8 cellular contexts compared by ENCODE assay signal in genomic region chr17:42979511-42980273, GRCh38. TPM values are rescaled to one million over a fixed set of nuclear protein-coding genes. Genes with fewer than 3 reads are reported as not detected.
DNase-seq lines count a peak whose midpoint lies in the region; FAIRE-seq and TF ChIP-seq lines count a peak whose summit lies in the region.

Gene PTGES3L, minus strand, starts transcription at chr17:42980080. Its CDS starts 27 bp downstream, at chr17:42980053.

- no peaks in the 10 kb centered on the region for H4K20me1 ChIP-seq in keratinocyte (ENCODE audit: control insufficient read depth, extremely low read depth, insufficient read depth, low read length)

- H3K9me1 ChIP-seq in keratinocyte (ENCODE audit: control insufficient read depth, extremely low read depth, insufficient read depth, low read length) = no peaks in the 10 kb centered on the region

- H3K4me3 ChIP-seq in bronchial epithelial cell (ENCODE audit: low read depth, low read length) (peak within 1 kb of the TSS; percentile 70), keratinocyte (ENCODE audit: control insufficient read depth in 2 of 3, extremely low read depth in 1 of 3, insufficient read depth in 2 of 3, low read depth in 1 of 3, low read length in 3 of 3) (peak within 1 kb of the TSS; percentile 78 to 91 (median 90))

- FAIRE-seq in bronchial epithelial cell (lab: Jason Lieb, UNC) (no peak), keratinocyte (lab: Jason Lieb, UNC) (no peak)

- H3K36me3 ChIP-seq in bronchial epithelial cell (ENCODE audit: control insufficient read depth, insufficient read depth, low read length) = peaks cover 1% of the 10 kb centered on the region
- peaks cover 0 to 8% of the 10 kb centered on the region in 2 experiments for H3K36me3 ChIP-seq in keratinocyte (ENCODE audit: control insufficient read depth in 2 of 2, extremely low read depth in 1 of 2, insufficient read depth in 2 of 2, low read length in 2 of 2)

- H3K4me2 ChIP-seq in keratinocyte (ENCODE audit: control insufficient read depth, extremely low read depth, insufficient read depth, low read depth, low read length) = peak within 1 kb of the TSS; percentile 96

- DNase-seq in stimulated activated CD4-positive, alpha-beta T cell treated with anti-CD3 and anti-CD28 coated beads, Interleukin-15, amount 100 ng/mL, for 24 hours = peak; percentile 56
- no peak for DNase-seq in stimulated activated CD4-positive, alpha-beta T cell treated with anti-CD3 and anti-CD28 coated beads, Interleukin-2, amount 100 ng/mL, for 48 hours
- DNase-seq in HuH-7 (ENCODE audit: low spot score) = peak; percentile 79
- DNase-seq in RPMI7951 (ENCODE audit: low read depth) = peak; percentile 79
- no peak for DNase-seq in bronchial epithelial cell (ENCODE audit: low read depth)
- DNase-seq in keratinocyte (ENCODE audit: low read depth, low spot score) = no peak
- DNase-seq in stimulated activated CD8-positive, alpha-beta memory T cell treated with anti-CD3 and anti-CD28 coated beads, Interleukin-4, amount 100 ng/mL, for 48 hours = peak; percentile 50
- DNase-seq in foreskin melanocyte = no peak

- peak within 1 kb of the TSS; percentile 78 for H3K27ac ChIP-seq in keratinocyte (ENCODE audit: control insufficient read depth, insufficient read depth, low read length)

- TF ChIP-seq CTCF in bronchial epithelial cell (IDR thresholded peaks at IDR 0.05; ENCODE audit: insufficient read depth, low read length, severe bottlenecking) (no peak), keratinocyte (optimal IDR thresholded peaks at IDR 0.05 in 1 of 3, IDR thresholded peaks at IDR 0.05 in 1 of 3, conservative IDR thresholded peaks at IDR 0.05 in 1 of 3; ENCODE audit: extremely low read depth in 1 of 3, insufficient read depth in 2 of 3, low read length in 3 of 3) (no peak)

- peaks cover 32% of the 10 kb centered on the region for H3K79me2 ChIP-seq in keratinocyte (ENCODE audit: control insufficient read depth, insufficient read depth, low read length)

- H2AFZ ChIP-seq in keratinocyte (ENCODE audit: control insufficient read depth, low read length) = peak within 1 kb of the TSS; percentile 95

- no peaks in the 10 kb centered on the region for H3K9me3 ChIP-seq in keratinocyte (ENCODE audit: control insufficient read depth, low read depth, low read length)

- dilution Hi-C loops in keratinocyte (cut with MboI; ENCODE audit: extremely low pct_ligation_motif_present, low sequenced_read_pairs) = no loop called here

- peak within 1 kb of the TSS; percentile 85 for H3K9ac ChIP-seq in keratinocyte (ENCODE audit: control insufficient read depth, extremely low read depth, insufficient read depth, low read length)

- peaks cover 14% of the 10 kb centered on the region for H3K4me1 ChIP-seq in keratinocyte (ENCODE audit: control insufficient read depth, extremely low read depth, insufficient read depth, low read length)

- no peaks in the 10 kb centered on the region for H3K27me3 ChIP-seq in bronchial epithelial cell (ENCODE audit: control insufficient read depth, insufficient read depth, low read length)
- H3K27me3 ChIP-seq in keratinocyte (ENCODE audit: control insufficient read depth, extremely low read depth, insufficient read depth, low read length) = no peaks in the 10 kb centered on the region

RNA-seq across cellular contexts. Expression of gene PTGES3L, which starts in this region (rescaled TPM):
- 2.0 and 2.3 TPM in 2 replicates for total RNA-seq in RPMI7951 (2014; rRNA removed; shearing (Covaris generic))
- under 0.01 and 0.13 TPM in 2 replicates for total RNA-seq in bronchial epithelial cell
- 0.19 to 0.44 TPM (median 0.37 TPM) in 3 replicates for polyA plus RNA-seq in keratinocyte
- polyA plus RNA-seq in keratinocyte (2011; ENCODE audit: low read depth) = not detected
- polyA plus RNA-seq in keratinocyte (2011; cell fraction: cytosol; rRNA removed) = 0.10 and 0.21 TPM in 2 replicates
- 1.4 and 1.6 TPM in 2 replicates for polyA plus RNA-seq in keratinocyte (2011; cell fraction: nucleus; rRNA removed)
- polyA plus RNA-seq in keratinocyte (2012; ENCODE audit: low replicate concordance) = 0.16 and 0.26 TPM in 2 replicates
- polyA minus RNA-seq in keratinocyte = 0.16 to 0.67 TPM (median 0.33 TPM) in 3 replicates
- not detected for polyA minus RNA-seq in keratinocyte (2011; cell fraction: cytosol; rRNA and poly(A)+ RNA removed)
- 0.53 and 1.4 TPM in 2 replicates for polyA minus RNA-seq in keratinocyte (2011; cell fraction: nucleus; rRNA and poly(A)+ RNA removed)

Comparison
In these comparisons a context has a peak if more than half of its experiments do, and no peak if none do; other contexts are left out.
1. DNase-seq: peak in stimulated activated CD4-positive, alpha-beta T cell treated with anti-CD3 and anti-CD28 coated beads, Interleukin-15, amount 100 ng/mL, for 24 hours (single experiment), HuH-7 (single experiment), RPMI7951 (single experiment) and stimulated activated CD8-positive, alpha-beta memory T cell treated with anti-CD3 and anti-CD28 coated beads, Interleukin-4, amount 100 ng/mL, for 48 hours (single experiment); none in stimulated activated CD4-positive, alpha-beta T cell treated with anti-CD3 and anti-CD28 coated beads, Interleukin-2, amount 100 ng/mL, for 48 hours (0 of 2), bronchial epithelial cell (single experiment), keratinocyte (single experiment) and foreskin melanocyte (single experiment).